ENCODE assay signal across 9 cellular contexts in the genomic region with DNA sequence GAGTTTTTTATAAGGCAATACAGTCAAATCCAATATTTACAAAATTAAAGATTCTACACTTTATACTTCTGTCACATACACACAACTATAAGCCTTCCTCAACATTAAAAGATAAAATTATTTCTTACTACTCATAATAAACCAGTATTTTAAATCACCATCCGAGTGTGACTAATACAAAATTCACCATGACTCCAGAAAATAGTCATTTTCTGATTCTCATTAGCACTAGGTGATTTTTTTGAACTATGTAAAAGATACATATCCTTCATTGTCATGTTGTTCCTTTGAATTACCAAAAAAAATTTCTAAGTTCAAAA. TPM values are rescaled to one million over a fixed set of nuclear protein-coding genes. Genes with fewer than 3 reads are reported as not detected.
DNase-seq lines count a peak whose midpoint lies in the region; ATAC-seq and TF ChIP-seq lines count a peak whose summit lies in the region.
"Had no signal": no experiment of that assay in that cellular context is flagged by ENCODE, and none has a peak within 500 bp of the region (broad histone marks: within the 10 kb centered on the region; RNA-seq: fewer than 3 reads in every experiment).

No MANE protein-coding gene starts in this region.

- DNase-seq in GM23338 (ENCODE audit: low spot score) (no peak), RKO (ENCODE audit: low spot score) (peak; percentile 69), endodermal cell (no peak), NCI-H526 treated with DMSO at 0.1 percent for 48 hours (lab: John Stamatoyannopoulos, UW) (no peak), DMS53 treated with DMSO at 0.1 percent for 48 hours (lab: John Stamatoyannopoulos, UW; ENCODE audit: unreplicated experiment) (no peak)

- H4K20me1 ChIP-seq in GM23338 (replicated peaks; ENCODE audit: insufficient read depth), result no peaks in the 10 kb centered on the region

- ATAC-seq in GM23338, result no peak
- no peak for ATAC-seq in HG02885 (IDR thresholded peaks at IDR 0.05; ENCODE audit: poor library complexity, unreplicated experiment)
- ATAC-seq in HG02798 (IDR thresholded peaks at IDR 0.05; ENCODE audit: poor library complexity, unreplicated experiment), result no peak

- H3K4me3 Mint-ChIP-seq in GM23338, result peak overlapping the region; percentile 99; the same call in 2 of the 3 replicates
- H3K4me3 Mint-ChIP-seq in endodermal cell, result peak overlapping the region; percentile 68

- H3K27ac Mint-ChIP-seq in GM23338 (peak overlapping the region; percentile 100), endodermal cell (peak overlapping the region; percentile 98)

- H3K27ac ChIP-seq in GM23338 (ENCODE audit: low read depth) (peak overlapping the region; percentile 91), endodermal cell (ENCODE audit: low read depth, low read length) (peak overlapping the region; percentile 93), parathyroid adenoma (no peak overlapping the region)

- H3K27me3 Mint-ChIP-seq in GM23338 (ENCODE audit: insufficient read depth, low read depth, poor library complexity) (peaks cover 11% of the 10 kb centered on the region), endodermal cell (ENCODE audit: insufficient read depth) (no peaks in the 10 kb centered on the region)
- H3K27me3 Mint-ChIP-seq: IgD-negative memory B cell had no signal

- H3K4me1 ChIP-seq in GM23338 (ENCODE audit: insufficient read depth), result peaks cover 21% of the 10 kb centered on the region; the same call in 1 of the 2 replicates
- H3K4me1 ChIP-seq in endodermal cell (ENCODE audit: control insufficient read depth, insufficient read depth, low read length), result no peaks in the 10 kb centered on the region
- H3K4me1 ChIP-seq in parathyroid adenoma, result no peaks in the 10 kb centered on the region

- H3K79me2 ChIP-seq in GM23338 (replicated peaks; ENCODE audit: insufficient read depth), result peaks cover 40% of the 10 kb centered on the region
- H3K79me2 ChIP-seq in parathyroid adenoma, result no peaks in the 10 kb centered on the region

- H3K9me3 Mint-ChIP-seq in GM23338 (peaks cover 18% of the 10 kb centered on the region), endodermal cell (no peaks in the 10 kb centered on the region)

- H3K4me2 ChIP-seq in GM23338 (peak overlapping the region; percentile 9), parathyroid adenoma (ENCODE audit: low read length) (peak overlapping the region; percentile 58)

- H3K4me3 ChIP-seq in GM23338 (peak overlapping the region; percentile 28), endodermal cell (ENCODE audit: low read length) (peak overlapping the region; percentile 83), parathyroid adenoma (ENCODE audit: low read depth, low read length) (peak overlapping the region; percentile 49)

- H3K36me3 ChIP-seq in GM23338 (ENCODE audit: insufficient read depth) (no peaks in the 10 kb centered on the region), endodermal cell (ENCODE audit: control insufficient read depth, insufficient read depth, low read length) (no peaks in the 10 kb centered on the region), parathyroid adenoma (ENCODE audit: control insufficient read depth, insufficient read depth, low read length) (no peaks in the 10 kb centered on the region)

- no peaks in the 10 kb centered on the region for H3K27me3 ChIP-seq in GM23338 (ENCODE audit: insufficient read depth)
- H3K27me3 ChIP-seq in endodermal cell (ENCODE audit: control insufficient read depth, insufficient read depth, low read length, poor library complexity, severe bottlenecking), result no peaks in the 10 kb centered on the region
- no peaks in the 10 kb centered on the region for H3K27me3 ChIP-seq in parathyroid adenoma (ENCODE audit: control insufficient read depth, insufficient read depth, low read length)

- TF ChIP-seq CTCF in GM23338 (conservative IDR thresholded peaks at IDR 0.05; ENCODE audit: low read depth in 2 of 2) (no peak), endodermal cell (conservative IDR thresholded peaks at IDR 0.05) (no peak), parathyroid adenoma (IDR thresholded peaks at IDR 0.05) (no peak)

- H3F3A ChIP-seq in GM23338 (replicated peaks; ENCODE audit: low read depth), result no peaks in the 10 kb centered on the region

- H3K4me1 Mint-ChIP-seq in GM23338 (peaks cover 16% of the 10 kb centered on the region), endodermal cell (peaks cover 15% of the 10 kb centered on the region)

- WGBS in endodermal cell (ENCODE audit: insufficient coverage in 1 of 2, insufficient read length in 1 of 2), 2 experiments, result 30% methylated on average over 1 of the region's 1 CpG; no CpG with 5 or more reads in 1 of the 2 experiments

- peak overlapping the region; percentile 96 for H3K9ac ChIP-seq in endodermal cell (ENCODE audit: extremely low read depth, low read length, poor library complexity, severe bottlenecking)
- no peak overlapping the region for H3K9ac ChIP-seq in parathyroid adenoma

- H2AFZ ChIP-seq in GM23338 (no peak overlapping the region), parathyroid adenoma (peak overlapping the region; percentile 16)

- H3K36me3 Mint-ChIP-seq in GM23338 (ENCODE audit: low read depth) (peaks cover 38% of the 10 kb centered on the region), endodermal cell (ENCODE audit: low read depth) (no peaks in the 10 kb centered on the region)
- H3K36me3 Mint-ChIP-seq: IgD-negative memory B cell had no signal

- no peaks in the 10 kb centered on the region for H3K9me2 ChIP-seq in GM23338 (ENCODE audit: insufficient read depth)

- H3K9me3 ChIP-seq in endodermal cell (ENCODE audit: control insufficient read depth, low read length) (no peaks in the 10 kb centered on the region), parathyroid adenoma (ENCODE audit: control insufficient read depth, low read length) (no peaks in the 10 kb centered on the region)

TF ChIP-seq in GM23338, 12 proteins besides CTCF, POLR2A, EP300 and RAD21:
- TF ChIP-seq ZNF114 (CRISPR knock-in tag; IDR thresholded peaks at IDR 0.05), result no peak
- no peak for TF ChIP-seq EZH2phosphoT487 (IDR thresholded peaks at IDR 0.05; ENCODE audit: unreplicated experiment)
- TF ChIP-seq STAT1 (IDR thresholded peaks at IDR 0.05; ENCODE audit: unreplicated experiment), result no peak
- no peak for TF ChIP-seq JUNB (IDR thresholded peaks at IDR 0.05; ENCODE audit: unreplicated experiment)
TF ChIP-seq in GM23338: peak in this region for 0.

RNA-seq across cellular contexts. Expression of a gene that starts 0.6 kb away (rescaled TPM):
- 32.2 and 33.9 TPM in 2 replicates for total RNA-seq in GM23338 (2014; rRNA removed; shearing (Covaris generic))
- 8.3 and 10.0 TPM in 2 replicates for polyA plus RNA-seq in GM23338 (2016; fragmentation: Nextera tagmentation; extraction: Ambion mirVana)
- total RNA-seq in endodermal cell, result 1 to 10 TPM; 4.6 to 5.4 TPM
- 14.1 TPM for polyA plus RNA-seq in endodermal cell (2013, experiment 1 of 2)
- polyA plus RNA-seq in endodermal cell (2013, experiment 2 of 2), result 10.6 TPM

Comparison
In these comparisons a context has a peak if more than half of its experiments do, and no peak if none do; other contexts are left out.
1. H3K4me3 ChIP-seq: peak in every context shown above with its lines; median percentile 83 in endodermal cell; 49 in parathyroid adenoma; 28 in GM23338.